ENCODE assay signal across 23 cellular contexts in genomic region chr16:3734084-3734757, GRCh38.
"Had no signal": no experiment of that assay in that cellular context is flagged by ENCODE, and none has a peak within 500 bp of the region (broad histone marks: within the 10 kb centered on the region; RNA-seq: fewer than 3 reads in every experiment).

No MANE protein-coding gene starts in this region.

- H3K4me3 Mint-ChIP-seq: activated naive CD8-positive, alpha-beta T cell treated with anti-CD3 and anti-CD28 coated beads for 36 hours; activated T-cell treated with anti-CD3 and anti-CD28 coated beads, Interleukin-2, amount 50 U/mL, for 4 hours; neural progenitor cell; stimulated activated memory B cell treated with anti-CD40 and anti-IgM and Interleukin-4, amounts not matched to agents 10 μg/mL and 1 μg/mL and 100 μg/mL, for 72 hours; T-cell; T-helper 2 cell treated with Interferon-gamma antibody and Interleukin-4, amounts not matched to agents 5 μg/mL and 100 μg/mL, for 36 hours had no signal

- H3K9me3 Mint-ChIP-seq: activated naive CD8-positive, alpha-beta T cell treated with anti-CD3 and anti-CD28 coated beads for 36 hours; activated T-cell treated with anti-CD3 and anti-CD28 coated beads, Interleukin-2, amount 50 U/mL, for 4 hours; activated T-helper 2 cell treated with anti-CD3 and anti-CD28 coated beads, Interferon-gamma antibody, Interleukin-2, Interleukin-4, amounts not matched to agents 10 μg/mL and 5 μg/mL and 100 μg/mL, durations not matched to agents 14 hours and 24 hours and 36 hours; neural progenitor cell; stimulated activated memory B cell treated with anti-CD40 and anti-IgM and Interleukin-4, amounts not matched to agents 10 μg/mL and 1 μg/mL and 100 μg/mL, for 72 hours; T-cell; T-helper 2 cell treated with Interferon-gamma antibody and Interleukin-4, amounts not matched to agents 5 μg/mL and 100 μg/mL, for 36 hours had no signal

- DNase-seq: activated naive CD4-positive, alpha-beta T cell treated with Interleukin-2 at 50 U/mL for 16 hours; activated naive CD8-positive, alpha-beta T cell treated with anti-CD3 and anti-CD28 coated beads for 36 hours; activated T-cell treated with anti-CD3 and anti-CD28 coated beads, Interleukin-2, amount 50 U/mL, for 4 hours; cerebellar nuclear complex; cortex of kidney; foreskin fibroblast; lower lobe of right lung; mesendoderm; naive thymus-derived CD4-positive, alpha-beta T cell; stimulated activated CD4-positive, alpha-beta T cell treated with anti-CD3 and anti-CD28 coated beads, Interleukin-2, amount 100 ng/mL, for 24 hours; T-cell; trophoblast cell had no signal

- H3K36me3 ChIP-seq: ovary had no signal

- H3K4me3 ChIP-seq: lower lobe of right lung, neural progenitor cell, ovary, skin epidermis had no signal

- H3K4me2 ChIP-seq: neural progenitor cell had no signal

- H3K4me1 Mint-ChIP-seq: activated naive CD8-positive, alpha-beta T cell treated with anti-CD3 and anti-CD28 coated beads for 36 hours; stimulated activated memory B cell treated with anti-CD40 and anti-IgM and Interleukin-4, amounts not matched to agents 10 μg/mL and 1 μg/mL and 100 μg/mL, for 72 hours; T-cell had no signal

- H3K27ac ChIP-seq: lower lobe of right lung, neural progenitor cell, ovary, VCaP had no signal

- H3K27ac Mint-ChIP-seq: activated T-helper 2 cell treated with anti-CD3 and anti-CD28 coated beads, Interferon-gamma antibody, Interleukin-2, Interleukin-4, amounts not matched to agents 10 μg/mL and 5 μg/mL and 100 μg/mL, durations not matched to agents 14 hours and 24 hours and 36 hours; neural progenitor cell; stimulated activated memory B cell treated with anti-CD40 and anti-IgM and Interleukin-4, amounts not matched to agents 10 μg/mL and 1 μg/mL and 100 μg/mL, for 72 hours; T-cell; T-helper 2 cell treated with Interferon-gamma antibody and Interleukin-4, amounts not matched to agents 5 μg/mL and 100 μg/mL, for 36 hours had no signal

- H3K9me3 ChIP-seq: lower lobe of right lung, ovary had no signal

- H3K27me3 Mint-ChIP-seq: activated naive CD8-positive, alpha-beta T cell treated with anti-CD3 and anti-CD28 coated beads for 36 hours; naive thymus-derived CD4-positive, alpha-beta T cell; stimulated activated memory B cell treated with anti-CD40 and anti-IgM and Interleukin-4, amounts not matched to agents 10 μg/mL and 1 μg/mL and 100 μg/mL, for 72 hours; T-cell had no signal

- H3K9ac ChIP-seq: neural progenitor cell had no signal

- H2AFZ ChIP-seq: neural progenitor cell had no signal

- FAIRE-seq: bronchial epithelial cell, endometrium, keratinocyte had no signal

- ATAC-seq: activated CD4-positive, CD25-positive, alpha-beta regulatory T cell treated with anti-CD3 and anti-CD28 coated beads, Interleukin-2, amount 50 U/mL, for 24 hours; activated T-cell treated with anti-CD3 and anti-CD28 coated beads, Interleukin-2, amount 50 U/mL, for 4 hours; lower lobe of right lung; naive thymus-derived CD4-positive, alpha-beta T cell; stimulated activated memory B cell treated with anti-CD40 and anti-IgM and Interleukin-4, amounts not matched to agents 10 μg/mL and 1 μg/mL and 100 μg/mL, for 72 hours; T-cell had no signal

- H3K4me1 ChIP-seq: lower lobe of right lung had no signal

- H3K27me3 ChIP-seq: neural progenitor cell, ovary had no signal
